ENCODE assay signal across 1 cellular context in genomic region chr11:127136438-127136837, GRCh38.
TF ChIP-seq lines count a peak whose summit lies in the region.

No MANE protein-coding gene starts in this region.

TF ChIP-seq in H1, 55 proteins besides CTCF, POLR2A, EP300 and RAD21 (continued from another document):
- TF ChIP-seq ZNF274 (IDR thresholded peaks at IDR 0.05; ENCODE audit: borderline replicate concordance, extremely low read depth, low read length) = no peak
- no peak for TF ChIP-seq NANOG (IDR thresholded peaks at IDR 0.05; ENCODE audit: insufficient read depth, low read depth, low read length, poor library complexity, severe bottlenecking)
- no peak for TF ChIP-seq HDAC2 (IDR thresholded peaks at IDR 0.05; ENCODE audit: borderline replicate concordance in 1 of 2, low read depth in 2 of 2, low read length in 2 of 2)
- TF ChIP-seq USF2 (IDR thresholded peaks at IDR 0.05; ENCODE audit: low read length) = no peak
- TF ChIP-seq CHD1 (IDR thresholded peaks at IDR 0.05; ENCODE audit: low read depth, low read length) = no peak
- no peak for TF ChIP-seq SIX5 (IDR thresholded peaks at IDR 0.05; ENCODE audit: low read depth, low read length)
- no peak for TF ChIP-seq SIRT6 (IDR thresholded peaks at IDR 0.05; ENCODE audit: low read length)
- no peak for TF ChIP-seq PHF8 (conservative IDR thresholded peaks at IDR 0.05; ENCODE audit: low read depth, low read length)
- no peak for TF ChIP-seq CBX5 (IDR thresholded peaks at IDR 0.05; ENCODE audit: low read depth, low read length)
- no peak for TF ChIP-seq SP4 (IDR thresholded peaks at IDR 0.05; ENCODE audit: low read length)
- TF ChIP-seq TCF12 (IDR thresholded peaks at IDR 0.05; ENCODE audit: low read depth, low read length) = no peak
- TF ChIP-seq, protein P1, sequence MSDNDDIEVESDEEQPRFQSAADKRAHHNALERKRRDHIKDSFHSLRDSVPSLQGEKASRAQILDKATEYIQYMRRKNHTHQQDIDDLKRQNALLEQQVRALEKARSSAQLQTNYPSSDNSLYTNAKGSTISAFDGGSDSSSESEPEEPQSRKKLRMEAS (IDR thresholded peaks at IDR 0.05) = no peak
